In the genomic region with DNA sequence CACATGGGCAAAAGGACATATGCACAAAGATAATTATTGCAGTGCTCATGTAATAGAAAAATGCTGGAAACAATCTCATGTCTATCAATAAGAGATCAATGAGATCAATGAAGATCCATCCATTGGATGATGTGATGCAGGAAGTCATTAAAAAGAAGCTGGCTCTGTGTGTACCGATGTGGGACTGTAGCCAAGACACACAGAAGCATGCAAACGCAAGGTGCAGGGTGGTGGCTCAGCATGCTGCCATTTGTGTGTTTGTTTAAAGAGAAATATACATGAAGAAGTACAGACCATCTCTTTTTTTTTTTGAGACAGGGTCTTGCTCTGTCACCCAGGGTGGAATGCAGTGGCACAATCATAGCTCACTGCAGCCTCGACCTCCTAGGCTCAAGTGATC, we compare ENCODE assay signal across 14 cellular contexts. TPM values are rescaled to one million over a fixed set of nuclear protein-coding genes. Genes with fewer than 3 reads are reported as not detected.
"Had no signal": no experiment of that assay in that cellular context is flagged by ENCODE, and none has a peak within 500 bp of the region (broad histone marks: within the 10 kb centered on the region; RNA-seq: fewer than 3 reads in every experiment).

No MANE protein-coding gene starts in this region.

- H3K36me3 ChIP-seq: breast epithelium, ovary, vagina had no signal

- DNase-seq: activated CD4-positive, alpha-beta memory T cell treated with anti-CD3 and anti-CD28 coated beads, Interleukin-2, amount 10 ng/mL, durations not matched to agents 7 days and 5 days; activated gamma-delta T cell treated with Interleukin-2 at 50 U/mL for 16 hours; activated naive CD8-positive, alpha-beta T cell treated with anti-CD3 and anti-CD28 coated beads for 36 hours; activated T-cell treated with anti-CD3 and anti-CD28 coated beads, Interleukin-2, amount 50 U/mL, for 72 hours; aorta; dermis blood vessel endothelial cell; erythroblast; ovary; stimulated activated CD4-positive, alpha-beta T cell treated with anti-CD3 and anti-CD28 coated beads, Interleukin-4, amount 100 ng/mL, for 4 hours; tibial artery had no signal

- ATAC-seq: activated T-cell treated with anti-CD3 and anti-CD28 coated beads, Interleukin-2, amount 50 U/mL, for 72 hours had no signal

- H3K27ac ChIP-seq: breast epithelium, hepatocyte, ovary, vagina had no signal

- H3K4me3 ChIP-seq: breast epithelium, hepatocyte, ovary, tibial artery, vagina had no signal

- H3K27me3 ChIP-seq: breast epithelium, hepatocyte, ovary, tibial artery, vagina had no signal

- H3K4me1 ChIP-seq: breast epithelium, vagina had no signal

- H3K9me3 ChIP-seq: breast epithelium, ovary, tibial artery, vagina had no signal

RNA-seq across cellular contexts. Expression of gene KCNB1, which starts 33.1 kb away (rescaled TPM):
- total RNA-seq: activated naive CD8-positive, alpha-beta T cell treated with anti-CD3 and anti-CD28 coated beads for 36 hours; activated T-cell treated with anti-CD3 and anti-CD28 coated beads, Interleukin-2, amount 50 U/mL, for 72 hours; dermis blood vessel endothelial cell; kidney epithelial cell had no signal
